ENCODE assay signal across 20 cellular contexts in the genomic region with DNA sequence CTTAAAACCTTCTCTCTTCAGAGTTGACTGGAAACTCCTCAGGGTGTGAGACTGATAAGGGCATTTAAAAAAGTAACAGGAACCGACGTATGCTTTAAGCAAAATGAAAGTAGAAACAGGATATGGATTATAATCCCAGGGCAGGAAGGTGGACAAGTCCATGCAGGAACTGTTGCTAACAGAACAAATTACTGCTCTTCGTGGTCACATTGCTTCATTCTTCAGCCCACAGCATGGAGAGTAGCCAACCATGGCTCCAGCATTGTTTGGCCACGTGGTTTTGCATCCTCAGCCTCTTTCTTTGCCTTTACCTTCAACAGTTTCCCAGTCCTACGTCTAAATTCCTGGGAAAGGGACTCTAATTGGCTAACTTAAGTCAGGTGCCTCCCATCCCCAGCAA.
DNase-seq lines count a peak whose midpoint lies in the region; ATAC-seq and TF ChIP-seq lines count a peak whose summit lies in the region.
"Had no signal": no experiment of that assay in that cellular context is flagged by ENCODE, and none has a peak within 500 bp of the region (broad histone marks: within the 10 kb centered on the region; RNA-seq: fewer than 3 reads in every experiment).

No MANE protein-coding gene starts in this region.

- no peaks in the 10 kb centered on the region for H3K4me1 ChIP-seq in heart left ventricle

- no peak for TF ChIP-seq POLR2A in heart left ventricle (IDR thresholded peaks at IDR 0.05)

- DNase-seq in MV-4-11 (lab: John Stamatoyannopoulos, UW): peak; percentile 93
- DNase-seq in astrocyte of the hippocampus (ENCODE audit: low read depth, low spot score): peak; percentile 0
- peak; percentile 29 for DNase-seq in kidney tubule cell (ENCODE audit: low spot score)
- no peak for DNase-seq in NCI-H510A treated with DMSO at 0.1 percent for 48 hours (lab: John Stamatoyannopoulos, UW)
- no peak for DNase-seq in heart left ventricle
- no peak for DNase-seq in NCI-H1930 (lab: John Stamatoyannopoulos, UW)
- DNase-seq: ACHN, C1 segment of cervical spinal cord, DND-41, H7, IMR-90, NCI-H1092, NCI-H1436 treated with DMSO at 0.1 percent for 48 hours, NCI-H2029 treated with DMSO at 0.1 percent for 48 hours, NCI-H2171 treated with DMSO at 0.1 percent for 48 hours, NCI-H446, NCI-H69, SHP77, SK-N-SH had no signal

- H3K9me3 ChIP-seq in heart left ventricle: peaks cover 0 to 9% (median under 1%) of the 10 kb centered on the region in 12 donors
- H3K9me3 ChIP-seq: SK-N-SH had no signal

- no peak overlapping the region for H3K4me3 ChIP-seq in heart left ventricle

- no peak for TF ChIP-seq CTCF in heart left ventricle (IDR thresholded peaks at IDR 0.05)

- 22 to 34% (median 30%) methylated on average over 5 of the region's 5 CpGs for WGBS in heart left ventricle, 4 donors

- no peak overlapping the region for H3K27ac ChIP-seq in heart left ventricle

- peaks cover 0 to 6% (median 0%) of the 10 kb centered on the region in 9 donors for H3K27me3 ChIP-seq in heart left ventricle

- no peak for ATAC-seq in heart left ventricle
- ATAC-seq in HG03432 (IDR thresholded peaks at IDR 0.05; ENCODE audit: unreplicated experiment): no peak

- H3K36me3 ChIP-seq in heart left ventricle: no peaks in the 10 kb centered on the region

- intact Hi-C loops in heart left ventricle (cut with DNase I): no loop called here

Comparison
In these comparisons a context has a peak if more than half of its experiments do, and no peak if none do; other contexts are left out.
1. DNase-seq: peak in MV-4-11 (single experiment), astrocyte of the hippocampus (single experiment) and kidney tubule cell (single experiment); none in NCI-H510A treated with DMSO at 0.1 percent for 48 hours (single experiment), heart left ventricle (0 of 5) and NCI-H1930 (0 of 2).